Comparison of ENCODE assay signal across 18 cellular contexts in the genomic region with DNA sequence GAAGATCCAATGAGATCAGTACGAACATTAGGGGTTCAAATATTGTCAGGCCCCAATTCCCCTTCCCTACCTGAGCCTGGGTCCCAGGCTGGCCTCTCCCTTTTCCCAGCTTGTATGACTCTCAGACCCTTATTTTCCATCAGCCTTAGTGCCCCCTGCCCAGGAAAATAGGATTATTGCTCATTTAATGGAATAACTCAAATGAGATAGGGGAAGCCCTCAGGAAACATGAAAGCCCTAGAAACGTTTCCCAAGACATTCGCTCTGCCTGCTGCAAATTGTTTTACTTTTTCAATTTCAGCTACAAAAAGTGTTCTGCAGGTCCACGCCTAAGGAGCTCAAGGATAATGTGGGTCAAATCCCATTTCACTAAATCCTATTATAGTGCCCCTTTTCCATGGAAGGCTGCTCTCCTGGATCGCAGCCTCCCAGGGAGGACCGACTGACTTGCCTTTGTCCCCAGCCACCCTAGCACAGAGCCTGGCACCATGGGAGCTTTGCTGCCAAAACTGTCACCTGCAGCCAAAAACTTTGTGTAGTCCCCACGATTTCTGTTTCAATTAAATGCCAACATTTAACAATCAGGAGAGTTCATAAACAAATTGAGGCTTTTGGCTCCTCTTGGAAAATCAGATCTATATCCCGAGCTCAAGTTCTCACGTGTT. TPM values are rescaled to one million over a fixed set of nuclear protein-coding genes. Genes with fewer than 3 reads are reported as not detected.
"Had no signal": no experiment of that assay in that cellular context is flagged by ENCODE, and none has a peak within 500 bp of the region (broad histone marks: within the 10 kb centered on the region; RNA-seq: fewer than 3 reads in every experiment).

No MANE protein-coding gene starts in this region.

- DNase-seq: activated CD4-positive, alpha-beta T cell treated with anti-CD3 and anti-CD28 coated beads, Interleukin-2, amount 10 ng/mL, durations not matched to agents 7 days and 5 days; activated naive CD8-positive, alpha-beta T cell treated with anti-CD3 and anti-CD28 coated beads, Interleukin-2, amount 10 ng/mL, durations not matched to agents 7 days and 5 days; amygdala; caudate nucleus; nucleus accumbens; posterior cingulate gyrus; spleen; stimulated activated CD4-positive, alpha-beta T cell treated with anti-CD3 and anti-CD28 coated beads, Interleukin-4, amount 100 ng/mL, for 4 hours; stimulated activated naive B cell treated with anti-CD40 and anti-IgM and Interleukin-4, amounts not matched to agents 10 μg/mL and 1 μg/mL and 100 μg/mL, for 72 hours had no signal

- H3K27me3 ChIP-seq: dorsolateral prefrontal cortex, spleen had no signal

- H3K36me3 Mint-ChIP-seq: natural killer cell treated with Interleukin-12 subunit alpha and Interleukin-12 subunit beta and Interleukin-15 and Interleukin-18, amount 100 ng/mL, for 72 hours had no signal

- H3K4me3 Mint-ChIP-seq: activated CD4-positive, alpha-beta T cell treated with anti-CD3 and anti-CD28 coated beads, Interleukin-2, amount 10 ng/mL, durations not matched to agents 7 days and 5 days; activated naive CD8-positive, alpha-beta T cell treated with anti-CD3 and anti-CD28 coated beads, Interleukin-2, amount 10 ng/mL, durations not matched to agents 7 days and 5 days; activated T-helper 1 cell treated with anti-CD3 and anti-CD28 coated beads, Interleukin-12 subunit alpha, Interleukin-12 subunit beta, Interleukin-2, Interleukin-4 antibody, amounts not matched to agents 30 ng/mL and 10 ng/mL and 1 ng/mL, durations not matched to agents 14 hours and 24 hours and 36 hours; brain; memory B cell; natural killer cell treated with Interleukin-12 subunit alpha and Interleukin-12 subunit beta and Interleukin-15 and Interleukin-18, amount 100 ng/mL, for 72 hours; stimulated activated naive B cell treated with anti-CD40 and anti-IgM and Interleukin-4, amounts not matched to agents 10 μg/mL and 1 μg/mL and 100 μg/mL, for 72 hours; T-helper 2 cell treated with Interferon-gamma antibody and Interleukin-4, amounts not matched to agents 5 μg/mL and 100 μg/mL, for 36 hours had no signal

- H3K27ac ChIP-seq: dorsolateral prefrontal cortex, spleen had no signal

- H3K4me1 ChIP-seq: spleen had no signal

- H3K4me1 Mint-ChIP-seq: activated CD4-positive, alpha-beta T cell treated with anti-CD3 and anti-CD28 coated beads, Interleukin-2, amount 10 ng/mL, durations not matched to agents 7 days and 5 days; activated naive CD8-positive, alpha-beta T cell treated with anti-CD3 and anti-CD28 coated beads, Interleukin-2, amount 10 ng/mL, durations not matched to agents 7 days and 5 days; stimulated activated naive B cell treated with anti-CD40 and anti-IgM and Interleukin-4, amounts not matched to agents 10 μg/mL and 1 μg/mL and 100 μg/mL, for 72 hours had no signal

- H3K4me3 ChIP-seq: dorsolateral prefrontal cortex, spleen had no signal

- H3K9me3 ChIP-seq: spleen had no signal

- H3K27ac Mint-ChIP-seq: activated CD4-positive, alpha-beta T cell treated with anti-CD3 and anti-CD28 coated beads, Interleukin-2, amount 10 ng/mL, durations not matched to agents 7 days and 5 days; activated naive CD8-positive, alpha-beta T cell treated with anti-CD3 and anti-CD28 coated beads, Interleukin-2, amount 10 ng/mL, durations not matched to agents 7 days and 5 days; activated T-helper 1 cell treated with anti-CD3 and anti-CD28 coated beads, Interleukin-12 subunit alpha, Interleukin-12 subunit beta, Interleukin-2, Interleukin-4 antibody, amounts not matched to agents 30 ng/mL and 10 ng/mL and 1 ng/mL, durations not matched to agents 14 hours and 24 hours and 36 hours; brain; memory B cell; stimulated activated naive B cell treated with anti-CD40 and anti-IgM and Interleukin-4, amounts not matched to agents 10 μg/mL and 1 μg/mL and 100 μg/mL, for 72 hours; T-helper 2 cell treated with Interferon-gamma antibody and Interleukin-4, amounts not matched to agents 5 μg/mL and 100 μg/mL, for 36 hours had no signal

- H3K9me3 Mint-ChIP-seq: activated CD4-positive, alpha-beta T cell treated with anti-CD3 and anti-CD28 coated beads, Interleukin-2, amount 10 ng/mL, durations not matched to agents 7 days and 5 days; activated naive CD8-positive, alpha-beta T cell treated with anti-CD3 and anti-CD28 coated beads, Interleukin-2, amount 10 ng/mL, durations not matched to agents 7 days and 5 days; activated T-helper 1 cell treated with anti-CD3 and anti-CD28 coated beads, Interleukin-12 subunit alpha, Interleukin-12 subunit beta, Interleukin-2, Interleukin-4 antibody, amounts not matched to agents 30 ng/mL and 10 ng/mL and 1 ng/mL, durations not matched to agents 14 hours and 24 hours and 36 hours; brain; memory B cell; natural killer cell treated with Interleukin-12 subunit alpha and Interleukin-12 subunit beta and Interleukin-15 and Interleukin-18, amount 100 ng/mL, for 72 hours; stimulated activated naive B cell treated with anti-CD40 and anti-IgM and Interleukin-4, amounts not matched to agents 10 μg/mL and 1 μg/mL and 100 μg/mL, for 72 hours; T-helper 2 cell treated with Interferon-gamma antibody and Interleukin-4, amounts not matched to agents 5 μg/mL and 100 μg/mL, for 36 hours had no signal

- H3K27me3 Mint-ChIP-seq: activated CD4-positive, alpha-beta T cell treated with anti-CD3 and anti-CD28 coated beads, Interleukin-2, amount 10 ng/mL, durations not matched to agents 7 days and 5 days; activated naive CD8-positive, alpha-beta T cell treated with anti-CD3 and anti-CD28 coated beads, Interleukin-2, amount 10 ng/mL, durations not matched to agents 7 days and 5 days; memory B cell; natural killer cell treated with Interleukin-12 subunit alpha and Interleukin-12 subunit beta and Interleukin-15 and Interleukin-18, amount 100 ng/mL, for 72 hours; stimulated activated naive B cell treated with anti-CD40 and anti-IgM and Interleukin-4, amounts not matched to agents 10 μg/mL and 1 μg/mL and 100 μg/mL, for 72 hours had no signal

- ATAC-seq: natural killer cell treated with Interleukin-12 subunit alpha and Interleukin-12 subunit beta and Interleukin-15 and Interleukin-18, amount 100 ng/mL, for 72 hours; stimulated activated naive B cell treated with anti-CD40 and anti-IgM and Interleukin-4, amounts not matched to agents 10 μg/mL and 1 μg/mL and 100 μg/mL, for 72 hours had no signal

RNA-seq across cellular contexts. Expression of a gene that starts 49.8 kb away (rescaled TPM):
- total RNA-seq: activated CD4-positive, alpha-beta T cell treated with anti-CD3 and anti-CD28 coated beads, Interleukin-2, amount 10 ng/mL, durations not matched to agents 7 days and 5 days; activated naive CD8-positive, alpha-beta T cell treated with anti-CD3 and anti-CD28 coated beads, Interleukin-2, amount 10 ng/mL, durations not matched to agents 7 days and 5 days; activated T-helper 1 cell treated with anti-CD3 and anti-CD28 coated beads, Interleukin-12 subunit alpha, Interleukin-12 subunit beta, Interleukin-2, Interleukin-4 antibody, amounts not matched to agents 30 ng/mL and 10 ng/mL and 1 ng/mL, durations not matched to agents 14 hours and 24 hours and 36 hours; liver; natural killer cell treated with Interleukin-12 subunit alpha and Interleukin-12 subunit beta and Interleukin-15 and Interleukin-18, amount 100 ng/mL, for 72 hours; renal cortical epithelial cell; spleen; ureter had no signal
